In the genomic region with DNA sequence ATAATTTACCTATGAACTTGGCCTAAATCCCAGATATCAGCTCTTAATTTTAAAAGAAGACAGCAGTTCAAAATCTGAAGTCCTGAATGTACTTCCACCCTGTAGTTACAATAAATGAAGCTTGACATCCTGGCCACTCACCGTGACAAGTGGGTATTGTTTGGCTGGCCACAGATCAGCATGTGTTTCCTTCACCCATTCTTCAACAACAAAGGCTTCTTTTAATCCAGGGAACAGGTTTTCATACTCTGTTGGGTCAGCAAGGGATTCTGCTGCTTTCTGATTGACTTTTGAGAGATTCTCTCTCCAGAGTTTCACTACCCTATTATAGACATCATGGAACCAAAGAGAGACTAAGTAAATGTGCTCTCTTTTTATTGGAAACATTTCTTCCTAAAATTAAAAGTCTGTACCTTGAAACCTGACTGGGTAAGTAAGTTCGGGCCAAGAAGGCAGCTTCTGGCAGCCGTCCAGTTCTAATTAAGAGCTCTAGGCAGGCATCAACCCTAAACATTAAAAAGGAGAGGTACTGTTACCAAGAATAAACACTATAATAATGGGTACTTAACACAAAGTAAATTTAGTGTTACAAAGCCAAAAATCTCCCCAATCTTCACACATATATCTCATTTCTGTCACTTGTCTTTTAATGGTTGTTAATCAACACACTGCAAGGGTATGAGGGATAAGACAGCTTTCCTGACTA, we compare ENCODE assay signal across 15 cellular contexts. TPM values are rescaled to one million over a fixed set of nuclear protein-coding genes. Genes with fewer than 3 reads are reported as not detected.
DNase-seq lines count a peak whose midpoint lies in the region; ATAC-seq, FAIRE-seq and TF ChIP-seq lines count a peak whose summit lies in the region.
"Had no signal": no experiment of that assay in that cellular context is flagged by ENCODE, and none has a peak within 500 bp of the region (broad histone marks: within the 10 kb centered on the region; RNA-seq: fewer than 3 reads in every experiment).

No MANE protein-coding gene starts in this region.

- peaks cover 7% of the 10 kb centered on the region for H3K4me1 Mint-ChIP-seq in astrocyte (ENCODE audit: low read depth, unreplicated experiment)

- FAIRE-seq in astrocyte (lab: Jason Lieb, UNC), result peak; percentile 13
- FAIRE-seq: HTR-8/SVneo had no signal

- no peak overlapping the region for H3K27ac Mint-ChIP-seq in astrocyte (ENCODE audit: unreplicated experiment)
- H3K27ac Mint-ChIP-seq: activated T-helper 2 cell treated with anti-CD3 and anti-CD28 coated beads, Interferon-gamma antibody, Interleukin-2, Interleukin-4, amounts not matched to agents 10 μg/mL and 5 μg/mL and 100 μg/mL, durations not matched to agents 14 hours and 24 hours and 36 hours had no signal

- DNase-seq in DMS153 (lab: John Stamatoyannopoulos, UW) (peak; percentile 11), DMS153 treated with DMSO at 0.1 percent for 48 hours (lab: John Stamatoyannopoulos, UW; ENCODE audit: unreplicated experiment) (no peak), NCI-H2029 (lab: John Stamatoyannopoulos, UW) (peak; percentile 55), astrocyte (ENCODE audit: low read depth) (no peak), renal cortical epithelial cell (ENCODE audit: low read depth) (peak; percentile 72), GM10248 (ENCODE audit: extremely low spot score) (no peak), NCI-H1694 (lab: John Stamatoyannopoulos, UW) (no peak)
- DNase-seq: 8988T; activated CD4-positive, CD25-positive, alpha-beta regulatory T cell treated with anti-CD3 and anti-CD28 coated beads, Interleukin-2, amount 50 U/mL, for 72 hours; GM23248 had no signal

- CTCF ChIA-PET in GM10248 (lab: Yijun Ruan, JAX), result interaction anchor here (1.2 kb wide), 1 partner anchor 20 kb away, joined by 3 read pairs; no protein-coding TSS in a partner anchor

- H3K9me3 ChIP-seq in astrocyte (ENCODE audit: insufficient read depth, low read depth, low read length), result no peaks in the 10 kb centered on the region
- H3K9me3 ChIP-seq: SJCRH30 had no signal

- no peaks in the 10 kb centered on the region for H3K27me3 Mint-ChIP-seq in astrocyte (ENCODE audit: low read depth, unreplicated experiment)

- ATAC-seq in GM21737 (IDR thresholded peaks at IDR 0.05; ENCODE audit: unreplicated experiment), result no peak

- TF ChIP-seq CTCF in astrocyte (IDR thresholded peaks at IDR 0.05; ENCODE audit: insufficient read depth, low read depth, low read length), result no peak
- no peak for TF ChIP-seq CTCF in GM10248 (IDR thresholded peaks at IDR 0.05; ENCODE audit: control extremely low read depth, extremely low read depth, low read depth, missing control alignments)

- H3K4me3 ChIP-seq in astrocyte (ENCODE audit: insufficient read depth, low read depth, low read length), result no peak overlapping the region
- H3K4me3 ChIP-seq: cardiac muscle cell, GM23248, SJCRH30 had no signal

- no peak overlapping the region for H3K4me2 ChIP-seq in astrocyte (ENCODE audit: low read length)

- no peaks in the 10 kb centered on the region for H3K27me3 ChIP-seq in astrocyte (ENCODE audit: insufficient read depth, low read length)
- H3K27me3 ChIP-seq: cardiac muscle cell, SJCRH30 had no signal

- H3K79me2 ChIP-seq in astrocyte (ENCODE audit: insufficient read depth, low read length), result peaks cover 22% of the 10 kb centered on the region

- H3K36me3 Mint-ChIP-seq in astrocyte (ENCODE audit: low read depth, unreplicated experiment), result peaks cover 34% of the 10 kb centered on the region

- H3K4me3 Mint-ChIP-seq in astrocyte (ENCODE audit: unreplicated experiment), result no peak overlapping the region

- H4K20me1 ChIP-seq in astrocyte (ENCODE audit: insufficient read depth, low read length), result peaks cover 53% of the 10 kb centered on the region

- no peaks in the 10 kb centered on the region for H3K4me1 ChIP-seq in astrocyte (ENCODE audit: insufficient read depth, low read length)
- H3K4me1 ChIP-seq: SJCRH30 had no signal

- peaks cover 87% of the 10 kb centered on the region for H3K36me3 ChIP-seq in astrocyte (ENCODE audit: insufficient read depth, low read length)

- no peak overlapping the region for H3K9ac ChIP-seq in astrocyte (ENCODE audit: low read length)
- H3K9ac ChIP-seq: GM23248 had no signal

- no peak overlapping the region for H2AFZ ChIP-seq in astrocyte (ENCODE audit: low read depth, low read length)
- H2AFZ ChIP-seq: GM23248 had no signal

- POLR2A ChIA-PET in GM10248 (lab: Yijun Ruan, JAX), result no interaction called here

- H3K27ac ChIP-seq in astrocyte (ENCODE audit: low read depth, low read length), result no peak overlapping the region
- H3K27ac ChIP-seq: cardiac muscle cell, GM23248, SJCRH30 had no signal

- no peaks in the 10 kb centered on the region for H3K9me3 Mint-ChIP-seq in astrocyte (ENCODE audit: unreplicated experiment)
- H3K9me3 Mint-ChIP-seq: activated T-helper 2 cell treated with anti-CD3 and anti-CD28 coated beads, Interferon-gamma antibody, Interleukin-2, Interleukin-4, amounts not matched to agents 10 μg/mL and 5 μg/mL and 100 μg/mL, durations not matched to agents 14 hours and 24 hours and 36 hours had no signal

RNA-seq across cellular contexts. Expression of a gene that starts 15.2 kb away (rescaled TPM):
- 40.4 and 43.1 TPM in 2 replicates for total RNA-seq in astrocyte
- total RNA-seq in renal cortical epithelial cell, result 78.1 and 116 TPM in 2 replicates

RNA-seq across cellular contexts. Expression of a gene that starts 30.4 kb away (rescaled TPM):
- total RNA-seq in astrocyte (269 and 270 TPM in 2 replicates), renal cortical epithelial cell (216 and 238 TPM in 2 replicates)

Comparison
In these comparisons a context has a peak if more than half of its experiments do, and no peak if none do; other contexts are left out.
1. DNase-seq: peak in DMS153 (single experiment), NCI-H2029 (single experiment) and renal cortical epithelial cell (single experiment); none in DMS153 treated with DMSO at 0.1 percent for 48 hours (single experiment), astrocyte (single experiment), GM10248 (single experiment) and NCI-H1694 (single experiment).